8 cellular contexts compared by ENCODE assay signal in the genomic region with DNA sequence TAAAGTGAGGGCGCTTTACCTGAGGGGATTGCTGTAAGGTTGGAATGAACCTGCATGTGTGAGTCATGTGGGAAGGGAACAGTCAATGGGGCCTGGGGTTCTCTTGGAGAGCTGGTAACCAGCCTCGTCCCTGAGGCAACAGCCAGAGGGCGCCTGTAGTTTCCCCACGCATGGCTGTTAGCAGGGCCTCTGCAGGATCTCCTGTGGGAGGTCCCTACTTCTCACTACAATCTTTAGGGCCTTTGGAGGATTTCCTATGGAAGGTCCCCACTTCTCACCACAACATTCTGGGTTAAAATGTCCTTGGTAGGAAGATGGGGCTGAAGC. TPM values are rescaled to one million over a fixed set of nuclear protein-coding genes. Genes with fewer than 3 reads are reported as not detected.
DNase-seq lines count a peak whose midpoint lies in the region; ATAC-seq, FAIRE-seq and TF ChIP-seq lines count a peak whose summit lies in the region.
"Not testable (repeated sequence)": the region's sequence is repeated elsewhere in the genome, so short reads cannot be mapped to it uniquely, and the experiment has no call there.

No MANE protein-coding gene starts in this region.

- intact Hi-C loops in pancreas (cut with DNase I), result loop anchor here in 1 of 3 donors (10.0 kb wide), 1 partner anchor 114 kb away; no protein-coding TSS in a partner anchor
- intact Hi-C loops in aorta (cut with DNase I), result not testable (repeated sequence)

- POLR2A ChIA-PET in HEK293 (lab: Yijun Ruan, JAX); activated CD4-positive, alpha-beta T cell treated with anti-CD3 and anti-CD28 coated beads, Interleukin-2, amount 10 ng/mL, durations not matched to agents 7 days and 5 days (lab: Charles Lee): not testable (repeated sequence)

- H3K36me3 ChIP-seq in HEK293 (ENCODE audit: control insufficient read depth in 2 of 2, insufficient read depth in 1 of 2, low read length in 2 of 2); hepatocyte (replicated peaks; ENCODE audit: insufficient read depth, low read depth); pancreas; aorta (ENCODE audit: control insufficient read depth in 1 of 2, insufficient read depth in 2 of 2, low read length in 1 of 2): not testable (repeated sequence)

- peaks cover 10% of the 10 kb centered on the region for H3K4me1 Mint-ChIP-seq in activated CD4-positive, alpha-beta T cell treated with anti-CD3 and anti-CD28 coated beads, Interleukin-2, amount 10 ng/mL, durations not matched to agents 7 days and 5 days

- peak overlapping the region; percentile 36 for H3K27ac Mint-ChIP-seq in activated CD4-positive, alpha-beta T cell treated with anti-CD3 and anti-CD28 coated beads, Interleukin-2, amount 10 ng/mL, durations not matched to agents 7 days and 5 days

- H4K20me1 ChIP-seq in hepatocyte (ENCODE audit: insufficient read depth, poor library complexity, severe bottlenecking), result not testable (repeated sequence)

- DNase-seq in GM12864 (ENCODE audit: low read depth); aorta: not testable (repeated sequence)
- peak; percentile 5 for DNase-seq in LHCN-M2 (ENCODE audit: low read depth)
- peak; percentile 33 for DNase-seq in activated CD4-positive, alpha-beta T cell treated with anti-CD3 and anti-CD28 coated beads, Interleukin-2, amount 10 ng/mL, durations not matched to agents 7 days and 5 days
- DNase-seq in cerebellar cortex (ENCODE audit: low spot score), result peak; percentile 51
- peak; percentile 76 for DNase-seq in hepatocyte (ENCODE audit: low spot score)
- peak in 5 of 6 donors; percentile 47 to 72 (median 64) for DNase-seq in pancreas

- H3K4me3 ChIP-seq in GM12864 (ENCODE audit: low read depth, low read length), result peak overlapping the region; percentile 23
- H3K4me3 ChIP-seq in HEK293 (ENCODE audit: low read depth, low read length), result peak overlapping the region; percentile 3; the same call in 1 of the 2 replicates
- not testable (repeated sequence) for H3K4me3 ChIP-seq in hepatocyte; aorta (ENCODE audit: low read length in 2 of 2)
- H3K4me3 ChIP-seq in pancreas, result peak overlapping the region in 1 of 4 donors; percentile 5

- not testable (repeated sequence) for H3K36me3 Mint-ChIP-seq in activated CD4-positive, alpha-beta T cell treated with anti-CD3 and anti-CD28 coated beads, Interleukin-2, amount 10 ng/mL, durations not matched to agents 7 days and 5 days (ENCODE audit: low read depth)

- H3K27me3 ChIP-seq in hepatocyte; pancreas; aorta (ENCODE audit: control insufficient read depth in 1 of 2, insufficient read depth in 2 of 2, low read length in 1 of 2): not testable (repeated sequence)

- H3K79me2 ChIP-seq in hepatocyte, result not testable (repeated sequence)

- H3K27me3 Mint-ChIP-seq in activated CD4-positive, alpha-beta T cell treated with anti-CD3 and anti-CD28 coated beads, Interleukin-2, amount 10 ng/mL, durations not matched to agents 7 days and 5 days, result peaks cover 13% of the 10 kb centered on the region

- not testable (repeated sequence) for H3K27ac ChIP-seq in HEK293 (ENCODE audit: extremely low read depth, low read depth, low read length); aorta (ENCODE audit: low read depth in 1 of 2, low read length in 2 of 2)
- H3K27ac ChIP-seq in hepatocyte, result peak overlapping the region; percentile 20
- peak overlapping the region in 1 of 4 donors; percentile 17 for H3K27ac ChIP-seq in pancreas

- FAIRE-seq in pancreas (lab: Jason Lieb, UNC), result not testable (repeated sequence)

- not testable (repeated sequence) for H3K9me3 ChIP-seq in HEK293 (ENCODE audit: control insufficient read depth, insufficient read depth, low read depth, low read length); hepatocyte (ENCODE audit: low read depth); pancreas; aorta (ENCODE audit: control insufficient read depth, low read length)

- not testable (repeated sequence) for H3K4me1 ChIP-seq in HEK293 (ENCODE audit: control insufficient read depth, insufficient read depth, low read length); hepatocyte (ENCODE audit: insufficient read depth); pancreas; aorta (ENCODE audit: control insufficient read depth in 1 of 2, insufficient read depth in 2 of 2, low read length in 2 of 2)

- peak; percentile 27 for TF ChIP-seq CTCF in GM12864 (IDR thresholded peaks at IDR 0.05; ENCODE audit: low read depth, low read length, missing control alignments)
- peak; percentile 54; the same call in 1 of the 2 replicates for TF ChIP-seq CTCF in HEK293 (tag by site-specific recombination; IDR thresholded peaks at IDR 0.05)
- TF ChIP-seq CTCF in hepatocyte (IDR thresholded peaks at IDR 0.05; ENCODE audit: poor library complexity), result peak; percentile 46
- TF ChIP-seq CTCF in pancreas (IDR thresholded peaks at IDR 0.05), result not testable (repeated sequence)

- not testable (repeated sequence) for H3K9me3 Mint-ChIP-seq in activated CD4-positive, alpha-beta T cell treated with anti-CD3 and anti-CD28 coated beads, Interleukin-2, amount 10 ng/mL, durations not matched to agents 7 days and 5 days

- H3K9me2 ChIP-seq in hepatocyte (replicated peaks; ENCODE audit: insufficient read depth), result not testable (repeated sequence)

- 28% methylated on average over 4 of the region's 4 CpGs for WGBS in hepatocyte (ENCODE audit: low lambda C conversion rate, missing lambda C conversion rate)
- 22 to 23% methylated on average over 3 to 4 of the region's 4 CpGs for WGBS in pancreas, 2 donors
- WGBS in aorta, 2 donors, result 50 to 61% methylated on average over 4 of the region's 4 CpGs

- ATAC-seq in pancreas (peak; percentile 63 to 66 (median 64)), aorta (ENCODE audit: low FRiP score) (peak; percentile 46)

- CTCF ChIA-PET in HEK293 (lab: Yijun Ruan, JAX), result interaction anchor here (1.1 to 1.3 kb wide), 2 partner anchors 12 to 116 kb away, joined by 4 read pairs; no protein-coding TSS in a partner anchor
- CTCF ChIA-PET in activated CD4-positive, alpha-beta T cell treated with anti-CD3 and anti-CD28 coated beads, Interleukin-2, amount 10 ng/mL, durations not matched to agents 7 days and 5 days (lab: Charles Lee), result interaction anchor here (0.6 to 1.5 kb wide), 3 partner anchors 11 to 153 kb away, joined by 3 to 4 read pairs (median 3); no protein-coding TSS in a partner anchor

- peak overlapping the region; percentile 68 for H3K4me2 ChIP-seq in hepatocyte

- H2AFZ ChIP-seq in hepatocyte, result not testable (repeated sequence)

- H3K4me3 Mint-ChIP-seq in activated CD4-positive, alpha-beta T cell treated with anti-CD3 and anti-CD28 coated beads, Interleukin-2, amount 10 ng/mL, durations not matched to agents 7 days and 5 days, result peak overlapping the region; percentile 61

TF ChIP-seq in HEK293, 187 proteins besides CTCF, POLR2A, EP300 and RAD21:
- TF ChIP-seq, protein P1, sequence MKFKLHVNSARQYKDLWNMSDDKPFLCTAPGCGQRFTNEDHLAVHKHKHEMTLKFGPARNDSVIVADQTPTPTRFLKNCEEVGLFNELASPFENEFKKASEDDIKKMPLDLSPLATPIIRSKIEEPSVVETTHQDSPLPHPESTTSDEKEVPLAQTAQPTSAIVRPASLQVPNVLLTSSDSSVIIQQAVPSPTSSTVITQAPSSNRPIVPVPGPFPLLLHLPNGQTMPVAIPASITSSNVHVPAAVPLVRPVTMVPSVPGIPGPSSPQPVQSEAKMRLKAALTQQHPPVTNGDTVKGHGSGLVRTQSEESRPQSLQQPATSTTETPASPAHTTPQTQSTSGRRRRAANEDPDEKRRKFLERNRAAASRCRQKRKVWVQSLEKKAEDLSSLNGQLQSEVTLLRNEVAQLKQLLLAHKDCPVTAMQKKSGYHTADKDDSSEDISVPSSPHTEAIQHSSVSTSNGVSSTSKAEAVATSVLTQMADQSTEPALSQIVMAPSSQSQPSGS (tag by site-specific recombination; IDR thresholded peaks at IDR 0.05; ENCODE audit: low read depth), result 0 out of 2 replicates have a peak, but pooled peaks have one; percentile 48
- TF ChIP-seq ZNF335 (tag by site-specific recombination; conservative IDR thresholded peaks at IDR 0.05) (0 out of 2 replicates have a peak, but pooled peaks have one; percentile 25), ZNF341 (tag by site-specific recombination; IDR thresholded peaks at IDR 0.05; ENCODE audit: low read depth) (peak; percentile 14; the same call in 1 of the 2 replicates), ZBTB8A (tag by site-specific recombination; IDR thresholded peaks at IDR 0.05) (peak; percentile 3; the same call in 1 of the 2 replicates)

RNA-seq across cellular contexts. Expression of a gene that starts 19.5 kb away (rescaled TPM):
- total RNA-seq in LHCN-M2 (2014; rRNA removed), result 13.5 and 15.5 TPM in 2 replicates
- 1.6 TPM for polyA plus RNA-seq in LHCN-M2 (2012)
- total RNA-seq in activated CD4-positive, alpha-beta T cell treated with anti-CD3 and anti-CD28 coated beads, Interleukin-2, amount 10 ng/mL, durations not matched to agents 7 days and 5 days, result 10 to 100 TPM; 76.0 to 81.1 TPM
- 24.9 and 29.6 TPM in 2 replicates for total RNA-seq in hepatocyte
- 16.8 and 23.4 TPM in 2 replicates for polyA plus RNA-seq in hepatocyte
- total RNA-seq in pancreas, result 10 to 100 TPM in 5 of 6 donors, 1 to 10 TPM in 1; 6.2 to 36.2 (median 14.8) TPM
- 1 to 10 TPM; 2.2 to 5.3 TPM for polyA plus RNA-seq in pancreas
- total RNA-seq in aorta, result 10 to 100 TPM; 52.7 to 81.1 TPM
- polyA plus RNA-seq in aorta, result 1 to 10 TPM; 1.4 to 4.4 TPM

RNA-seq across cellular contexts. Expression of a gene that starts 23.6 kb away (rescaled TPM):
- total RNA-seq in LHCN-M2 (2014; rRNA removed) (not detected in 2 replicates), hepatocyte (not detected in 2 replicates), pancreas (1 to 10 TPM in 4 of 6 donors, under 1 TPM in 2; 0.23 to 2.0 (median 1.4) TPM), aorta (10 to 100 TPM in 1 of 2 donors, 1 to 10 TPM in 1; 4.8 to 16.2 TPM)
- polyA plus RNA-seq in LHCN-M2 (2012), result 0.09 TPM
- 1 to 10 TPM; 3.3 to 5.3 TPM for total RNA-seq in activated CD4-positive, alpha-beta T cell treated with anti-CD3 and anti-CD28 coated beads, Interleukin-2, amount 10 ng/mL, durations not matched to agents 7 days and 5 days
- polyA plus RNA-seq in hepatocyte (0.29 and 0.31 TPM in 2 replicates), pancreas (1 to 10 TPM in 1 of 2 donors, under 1 TPM in 1; 0.80 to 5.0 TPM), aorta (1 to 10 TPM in 1 of 2 donors, under 1 TPM in 1; 0.38 to 3.5 TPM)
